ENCODE assay signal across 18 cellular contexts in genomic region chr1:98367426-98367825, GRCh38.
"Had no signal": no experiment of that assay in that cellular context is flagged by ENCODE, and none has a peak within 500 bp of the region (broad histone marks: within the 10 kb centered on the region; RNA-seq: fewer than 3 reads in every experiment).

No MANE protein-coding gene starts in this region.

- H3K4me1 ChIP-seq: neural progenitor cell, psoas muscle, sigmoid colon, spleen, testis, tibial artery, vagina had no signal

- H3K36me3 Mint-ChIP-seq: neural progenitor cell had no signal

- H3K9me3 ChIP-seq: psoas muscle, sigmoid colon, testis, tibial artery, vagina had no signal

- ATAC-seq: left lobe of liver, right cardiac atrium had no signal

- DNase-seq: central memory CD4-positive, alpha-beta T cell; dorsolateral prefrontal cortex; effector CD4-positive, alpha-beta T cell; hypothalamus; nucleus accumbens; sigmoid colon; spleen; stimulated activated CD4-positive, alpha-beta T cell treated with anti-CD3 and anti-CD28 coated beads, Interleukin-4, amount 100 ng/mL, for 4 hours; stimulated activated naive CD4-positive, alpha-beta T cell; substantia nigra; testis; tibial artery had no signal

- H3K4me1 Mint-ChIP-seq: nephron, neural progenitor cell had no signal

- H3K27ac Mint-ChIP-seq: nephron, neural progenitor cell had no signal

- H3K4me3 Mint-ChIP-seq: nephron, neural progenitor cell had no signal

- H3K27ac ChIP-seq: dorsolateral prefrontal cortex, neural progenitor cell, psoas muscle, sigmoid colon, spleen, testis, tibial artery, vagina had no signal

- H3K36me3 ChIP-seq: neural progenitor cell, sigmoid colon, spleen, tibial artery, vagina had no signal

- H3K9me3 Mint-ChIP-seq: neural progenitor cell had no signal

- H3K27me3 ChIP-seq: neural progenitor cell, sigmoid colon, spleen, testis, tibial artery, vagina had no signal

- H3K4me3 ChIP-seq: dorsolateral prefrontal cortex, neural progenitor cell, psoas muscle, sigmoid colon, spleen, testis, tibial artery, vagina had no signal
